13 cellular contexts compared by ENCODE assay signal in genomic region chr10:114393886-114394285, GRCh38.
"Had no signal": no experiment of that assay in that cellular context is flagged by ENCODE, and none has a peak within 500 bp of the region (broad histone marks: within the 10 kb centered on the region; RNA-seq: fewer than 3 reads in every experiment).

No MANE protein-coding gene starts in this region.

- H3K4me3 ChIP-seq: adrenal gland, body of pancreas, right atrium auricular region had no signal

- DNase-seq: activated CD4-positive, alpha-beta T cell treated with anti-CD3 and anti-CD28 coated beads for 48 hours; activated naive CD4-positive, alpha-beta T cell treated with anti-CD3 and anti-CD28 coated beads, Interleukin-2, amount 50 U/mL, for 16 hours; adrenal gland; body of pancreas; effector memory CD8-positive, alpha-beta T cell; immature natural killer cell; small intestine had no signal

- H3K9me3 ChIP-seq: adrenal gland, body of pancreas, right atrium auricular region had no signal

- H3K36me3 Mint-ChIP-seq: immature natural killer cell; stimulated activated effector memory CD8-positive, alpha-beta T cell treated with anti-CD3 and anti-CD28 coated beads, Interleukin-12 subunit alpha, Interleukin-12 subunit beta, amount 100 ng/mL, for 72 hours; WTC11 had no signal

- H3K4me3 Mint-ChIP-seq: dendritic cell treated with granulocyte-macrophage colony-stimulating factor and Interleukin-4, amounts not matched to agents 40 ng/mL and 50 ng/mL, for 4 days; effector memory CD8-positive, alpha-beta T cell; immature natural killer cell; stimulated activated effector memory CD8-positive, alpha-beta T cell treated with anti-CD3 and anti-CD28 coated beads, Interleukin-12 subunit alpha, Interleukin-12 subunit beta, amount 100 ng/mL, for 72 hours; T-helper 1 cell treated with Interleukin-12 subunit alpha and Interleukin-12 subunit beta and Interleukin-4 antibody, amounts not matched to agents 30 μg/mL and 1 μg/mL, for 36 hours; WTC11 had no signal

- H3K36me3 ChIP-seq: adrenal gland, right atrium auricular region had no signal

- H3K27ac ChIP-seq: adrenal gland, body of pancreas, right atrium auricular region had no signal

- ATAC-seq: body of pancreas; effector memory CD8-positive, alpha-beta T cell; stimulated activated effector memory CD8-positive, alpha-beta T cell treated with anti-CD3 and anti-CD28 coated beads, Interleukin-12 subunit alpha, Interleukin-12 subunit beta, amount 100 ng/mL, for 72 hours had no signal

- H3K27ac Mint-ChIP-seq: activated T-helper 2 cell treated with anti-CD3 and anti-CD28 coated beads, Interferon-gamma antibody, Interleukin-2, Interleukin-4, amounts not matched to agents 10 μg/mL and 5 μg/mL and 100 μg/mL, durations not matched to agents 14 hours and 24 hours and 36 hours; dendritic cell treated with granulocyte-macrophage colony-stimulating factor and Interleukin-4, amounts not matched to agents 40 ng/mL and 50 ng/mL, for 4 days; effector memory CD8-positive, alpha-beta T cell; immature natural killer cell; stimulated activated effector memory CD8-positive, alpha-beta T cell treated with anti-CD3 and anti-CD28 coated beads, Interleukin-12 subunit alpha, Interleukin-12 subunit beta, amount 100 ng/mL, for 72 hours; T-helper 1 cell treated with Interleukin-12 subunit alpha and Interleukin-12 subunit beta and Interleukin-4 antibody, amounts not matched to agents 30 μg/mL and 1 μg/mL, for 36 hours; WTC11 had no signal

- H3K4me1 ChIP-seq: adrenal gland had no signal

- H3K9me3 Mint-ChIP-seq: dendritic cell treated with granulocyte-macrophage colony-stimulating factor and Interleukin-4, amounts not matched to agents 40 ng/mL and 50 ng/mL, for 4 days; effector memory CD8-positive, alpha-beta T cell; immature natural killer cell; stimulated activated effector memory CD8-positive, alpha-beta T cell treated with anti-CD3 and anti-CD28 coated beads, Interleukin-12 subunit alpha, Interleukin-12 subunit beta, amount 100 ng/mL, for 72 hours; WTC11 had no signal

- H3K4me1 Mint-ChIP-seq: immature natural killer cell had no signal

- H3K27me3 ChIP-seq: body of pancreas, right atrium auricular region had no signal
